1 cellular context compared by ENCODE assay signal in the genomic region with DNA sequence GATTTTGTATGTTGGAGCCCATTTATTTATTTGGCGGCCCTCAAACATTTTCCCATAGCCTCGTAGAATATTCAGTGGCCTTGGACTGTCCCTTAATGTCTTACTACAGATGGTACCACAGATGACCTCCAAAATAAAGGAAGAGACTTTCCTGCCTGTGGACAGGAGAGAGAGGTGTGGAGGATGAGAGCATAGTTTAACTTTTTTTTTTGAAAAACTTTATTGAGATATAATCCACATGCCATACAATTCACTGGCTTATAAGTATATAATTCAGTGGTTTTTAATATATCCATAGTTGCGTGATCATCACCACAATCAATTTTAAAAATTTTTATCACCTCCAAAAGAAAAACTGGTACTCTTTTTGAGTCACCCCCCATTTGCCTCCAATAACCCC.
TF ChIP-seq lines count a peak whose summit lies in the region.

No MANE protein-coding gene starts in this region.

TF ChIP-seq in HepG2, 621 proteins besides CTCF, POLR2A, EP300 and RAD21:
- no peak for TF ChIP-seq MAFG (CRISPR knock-in tag; IDR thresholded peaks at IDR 0.05)
- TF ChIP-seq, protein P1, sequence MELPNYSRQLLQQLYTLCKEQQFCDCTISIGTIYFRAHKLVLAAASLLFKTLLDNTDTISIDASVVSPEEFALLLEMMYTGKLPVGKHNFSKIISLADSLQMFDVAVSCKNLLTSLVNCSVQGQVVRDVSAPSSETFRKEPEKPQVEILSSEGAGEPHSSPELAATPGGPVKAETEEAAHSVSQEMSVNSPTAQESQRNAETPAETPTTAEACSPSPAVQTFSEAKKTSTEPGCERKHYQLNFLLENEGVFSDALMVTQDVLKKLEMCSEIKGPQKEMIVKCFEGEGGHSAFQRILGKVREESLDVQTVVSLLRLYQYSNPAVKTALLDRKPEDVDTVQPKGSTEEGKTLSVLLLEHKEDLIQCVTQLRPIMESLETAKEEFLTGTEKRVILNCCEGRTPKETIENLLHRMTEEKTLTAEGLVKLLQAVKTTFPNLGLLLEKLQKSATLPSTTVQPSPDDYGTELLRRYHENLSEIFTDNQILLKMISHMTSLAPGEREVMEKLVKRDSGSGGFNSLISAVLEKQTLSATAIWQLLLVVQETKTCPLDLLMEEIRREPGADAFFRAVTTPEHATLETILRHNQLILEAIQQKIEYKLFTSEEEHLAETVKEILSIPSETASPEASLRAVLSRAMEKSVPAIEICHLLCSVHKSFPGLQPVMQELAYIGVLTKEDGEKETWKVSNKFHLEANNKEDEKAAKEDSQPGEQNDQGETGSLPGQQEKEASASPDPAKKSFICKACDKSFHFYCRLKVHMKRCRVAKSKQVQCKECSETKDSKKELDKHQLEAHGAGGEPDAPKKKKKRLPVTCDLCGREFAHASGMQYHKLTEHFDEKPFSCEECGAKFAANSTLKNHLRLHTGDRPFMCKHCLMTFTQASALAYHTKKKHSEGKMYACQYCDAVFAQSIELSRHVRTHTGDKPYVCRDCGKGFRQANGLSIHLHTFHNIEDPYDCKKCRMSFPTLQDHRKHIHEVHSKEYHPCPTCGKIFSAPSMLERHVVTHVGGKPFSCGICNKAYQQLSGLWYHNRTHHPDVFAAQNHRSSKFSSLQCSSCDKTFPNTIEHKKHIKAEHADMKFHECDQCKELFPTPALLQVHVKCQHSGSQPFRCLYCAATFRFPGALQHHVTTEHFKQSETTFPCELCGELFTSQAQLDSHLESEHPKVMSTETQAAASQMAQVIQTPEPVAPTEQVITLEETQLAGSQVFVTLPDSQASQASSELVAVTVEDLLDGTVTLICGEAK (IDR thresholded peaks at IDR 0.05), result 0 out of 2 replicates have a peak, but pooled peaks have one; percentile 26
- TF ChIP-seq, protein P1 (CRISPR knock-in tag; IDR thresholded peaks at IDR 0.05), result no peak
TF ChIP-seq in HepG2: peak in this region for 1.
